Comparison of ENCODE assay signal across 1 cellular context in the genomic region with DNA sequence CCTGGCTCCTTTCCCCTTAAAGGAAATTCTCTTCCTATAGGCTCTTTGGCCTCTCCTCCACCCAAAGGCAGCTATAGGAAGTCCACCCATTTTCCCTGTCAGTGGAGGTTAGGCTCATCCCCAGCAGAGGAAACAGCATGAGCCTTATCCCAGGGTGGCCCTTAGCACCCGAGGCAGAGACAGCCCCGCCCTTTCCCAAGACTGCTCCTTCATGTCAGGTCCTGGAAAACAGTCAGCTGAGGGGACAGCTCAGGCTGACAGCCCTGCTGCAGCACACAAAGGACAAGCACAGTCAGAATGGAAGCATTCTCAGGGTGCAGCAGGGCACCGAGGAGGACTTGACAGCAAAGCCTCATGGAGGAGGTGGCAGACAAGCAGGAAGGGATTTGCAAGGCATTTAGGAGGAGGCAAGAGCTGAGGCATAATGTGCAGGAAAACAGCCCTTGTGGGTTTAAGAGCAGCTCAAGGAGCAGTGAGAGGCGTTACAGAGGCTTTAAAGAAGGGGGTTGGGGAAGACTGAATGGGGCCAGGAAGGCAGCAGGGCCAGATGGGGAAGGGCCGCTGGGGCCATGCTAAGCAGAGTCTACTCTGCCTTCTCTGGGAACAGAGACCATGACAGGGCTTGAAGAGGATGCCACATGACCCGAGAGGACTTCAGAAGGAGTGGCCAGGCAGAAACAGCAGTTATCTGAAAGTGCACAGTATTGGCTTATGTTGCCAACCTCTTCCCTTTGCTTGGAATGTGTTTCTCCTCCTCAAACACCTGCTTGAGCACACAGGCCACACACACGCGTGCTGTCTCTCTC.
TF ChIP-seq lines count a peak whose summit lies in the region.

No MANE protein-coding gene starts in this region.

TF ChIP-seq in HEK293T, 16 proteins besides CTCF, POLR2A, EP300 and RAD21:
- TF ChIP-seq NFRKB (IDR thresholded peaks at IDR 0.05) (no peak), ARNT (IDR thresholded peaks at IDR 0.05) (no peak), PKNOX1 (IDR thresholded peaks at IDR 0.05) (no peak), ZNF384 (IDR thresholded peaks at IDR 0.05) (no peak), SUZ12 (IDR thresholded peaks at IDR 0.05) (no peak), FOXM1 (IDR thresholded peaks at IDR 0.05; ENCODE audit: borderline replicate concordance) (no peak)
